ENCODE assay signal across 8 cellular contexts in genomic region chr13:24097064-24097463, GRCh38.
DNase-seq lines count a peak whose midpoint lies in the region; ATAC-seq and TF ChIP-seq lines count a peak whose summit lies in the region.

No MANE protein-coding gene starts in this region.

- H3K27me3 ChIP-seq in IMR-90 (ENCODE audit: control insufficient read depth, insufficient read depth, low read length), result no peaks in the 10 kb centered on the region; the same call in 1 of the 2 replicates
- no peaks in the 10 kb centered on the region for H3K27me3 ChIP-seq in CD8-positive, alpha-beta T cell (ENCODE audit: insufficient read depth, low read length)

- no peak overlapping the region; the same call in 1 of the 2 replicates for H3K23ac ChIP-seq in IMR-90 (ENCODE audit: low read depth, low read length)

- H2BK20ac ChIP-seq in IMR-90 (ENCODE audit: low read depth, low read length), result peak overlapping the region; percentile 78

- peak overlapping the region; percentile 60 for H2BK120ac ChIP-seq in IMR-90 (ENCODE audit: low read depth, low read length)

- no peak overlapping the region for H3K4me3 ChIP-seq in IMR-90 (ENCODE audit: insufficient read depth, low read depth, low read length)
- H3K4me3 ChIP-seq in CD8-positive, alpha-beta T cell (ENCODE audit: low read depth, low read length), result no peak overlapping the region

- H3K4me2 ChIP-seq in IMR-90 (ENCODE audit: low read depth, low read length), result no peak overlapping the region

- BruUV-seq in IMR-90 (replicated peaks; lab: Mats Ljungman, UMichigan), result no TSS peak

- H3K79me1 ChIP-seq in IMR-90 (ENCODE audit: low read depth in 1 of 2, low read length in 2 of 2), result no peaks in the 10 kb centered on the region

- CTCF ChIA-PET in IMR-90 (lab: Yijun Ruan, JAX), result no interaction called here
- CTCF ChIA-PET in CD8-positive, alpha-beta T cell (lab: Charles Lee), result interaction anchor here (1.2 to 1.7 kb wide), 4 partner anchors 44 to 118 kb away, joined by 3 to 6 read pairs (median 4); no protein-coding TSS in a partner anchor

- peak overlapping the region; percentile 37; the same call in 1 of the 2 replicates for H3K14ac ChIP-seq in IMR-90 (replicated peaks; ENCODE audit: low read depth, low read length)

- POLR2A ChIA-PET in IMR-90 (lab: Charles Lee; ENCODE audit: unreplicated experiment), result interaction anchor here (0.5 to 0.6 kb wide), 2 partner anchors 41 to 53 kb away, joined by 3 to 14 read pairs; no protein-coding TSS in a partner anchor
- POLR2A ChIA-PET in CD8-positive, alpha-beta T cell (lab: Charles Lee), result interaction anchor here (0.6 kb wide), 1 partner anchor 10 kb away, joined by 3 read pairs; no protein-coding TSS in a partner anchor

- no peak for TF ChIP-seq RAD21 in IMR-90 (IDR thresholded peaks at IDR 0.05; ENCODE audit: low read length)

- H3K27me3 Mint-ChIP-seq in CD8-positive, alpha-beta T cell (ENCODE audit: low read depth), result no peaks in the 10 kb centered on the region

- WGBS in IMR-90 (ENCODE audit: extremely low coverage in 2 of 2, insufficient read length in 1 of 2), 2 experiments, result no CpG with 5 or more reads among the region's 4 CpGs

- H3K18ac ChIP-seq in IMR-90 (ENCODE audit: low read depth, low read length), result no peak overlapping the region

- no peaks in the 10 kb centered on the region for H3K9me3 ChIP-seq in IMR-90 (ENCODE audit: control insufficient read depth, insufficient read depth, low read length)
- no peaks in the 10 kb centered on the region for H3K9me3 ChIP-seq in CD8-positive, alpha-beta T cell (ENCODE audit: low read length)

- ATAC-seq in GM18511 (IDR thresholded peaks at IDR 0.05; ENCODE audit: unreplicated experiment), result peak; percentile 77
- peak; percentile 67 for ATAC-seq in IMR-90 (ENCODE audit: low read depth)
- ATAC-seq in GM21360 (IDR thresholded peaks at IDR 0.05; ENCODE audit: unreplicated experiment), result no peak
- no peak for ATAC-seq in GM21528 (IDR thresholded peaks at IDR 0.05; ENCODE audit: low FRiP score, unreplicated experiment)
- no peak for ATAC-seq in CD8-positive, alpha-beta T cell

- H3K4me1 Mint-ChIP-seq in CD8-positive, alpha-beta T cell (ENCODE audit: low read depth), result peaks cover 16% of the 10 kb centered on the region

- no peak overlapping the region for H3K27ac Mint-ChIP-seq in CD8-positive, alpha-beta T cell

- H3K9ac ChIP-seq in IMR-90 (ENCODE audit: low read depth, low read length), result no peak overlapping the region

- H2AK5ac ChIP-seq in IMR-90 (ENCODE audit: low read depth, low read length), result no peak overlapping the region; the same call in 1 of the 2 replicates

- no peak overlapping the region for H2AFZ ChIP-seq in IMR-90 (replicated peaks; ENCODE audit: low read length, poor library complexity)

- no peaks in the 10 kb centered on the region for H3K9me3 Mint-ChIP-seq in CD8-positive, alpha-beta T cell

- H3K9me1 ChIP-seq in IMR-90 (ENCODE audit: insufficient read depth, low read length), result no peaks in the 10 kb centered on the region; the same call in 1 of the 2 replicates

- H2BK15ac ChIP-seq in IMR-90 (ENCODE audit: low read depth, low read length), result 0 out of 3 replicates have a peak overlapping the region, but pooled peaks have one; percentile 15

- H3K27ac ChIP-seq in IMR-90 (ENCODE audit: insufficient read depth, low read length), result no peak overlapping the region
- H3K27ac ChIP-seq in CD8-positive, alpha-beta T cell (ENCODE audit: low read depth, low read length), result no peak overlapping the region

- no peak overlapping the region for H3K56ac ChIP-seq in IMR-90 (ENCODE audit: extremely low read depth, insufficient read depth, low read length)

- TF ChIP-seq POLR2A in IMR-90 (IDR thresholded peaks at IDR 0.05; ENCODE audit: low read depth, low read length), result no peak

- no peaks in the 10 kb centered on the region for H3K36me3 Mint-ChIP-seq in CD8-positive, alpha-beta T cell

- H4K91ac ChIP-seq in IMR-90 (ENCODE audit: insufficient read depth, low read depth, low read length), result peak overlapping the region; percentile 40; the same call in 1 of the 2 replicates

- H3K4me3 Mint-ChIP-seq in CD8-positive, alpha-beta T cell, result no peak overlapping the region

- intact Hi-C loops in IMR-90 (cut with micrococcal nuclease), result no loop called here
- intact Hi-C loops in CD8-positive, alpha-beta T cell (cut with DNase I, micrococcal nuclease), result no loop called here

- H4K8ac ChIP-seq in IMR-90 (ENCODE audit: low read depth in 2 of 2, low read length in 2 of 2), result peak overlapping the region in 1 of 2 experiments; percentile 8; a peak in 1 of 4 replicates

- no peak overlapping the region for H4K5ac ChIP-seq in IMR-90 (ENCODE audit: low read depth, low read length)

- H3K4ac ChIP-seq in IMR-90 (ENCODE audit: low read depth, low read length), result peak overlapping the region; percentile 50

- no peak for TF ChIP-seq CTCF in IMR-90 (conservative IDR thresholded peaks at IDR 0.05; ENCODE audit: low read depth, low read length)
- no peak for TF ChIP-seq CTCF in CD8-positive, alpha-beta T cell (IDR thresholded peaks at IDR 0.05)

- no peaks in the 10 kb centered on the region for H3K36me3 ChIP-seq in IMR-90 (ENCODE audit: control insufficient read depth, insufficient read depth, low read length)
- H3K36me3 ChIP-seq in CD8-positive, alpha-beta T cell (ENCODE audit: insufficient read depth, low read length), result no peaks in the 10 kb centered on the region

- H2AK9ac ChIP-seq in IMR-90 (replicated peaks; ENCODE audit: low read depth, low read length, poor library complexity), result no peak overlapping the region

- in situ Hi-C loops in IMR-90 (cut with MboI; ENCODE audit: low sequenced_read_pairs), result no loop called here

- dilution Hi-C loops in IMR-90 (cut with HindIII; ENCODE audit: low sequenced_read_pairs, unreplicated experiment), result no loop called here

- no peak overlapping the region for H2BK5ac ChIP-seq in IMR-90 (ENCODE audit: low read depth, low read length, poor library complexity, severe bottlenecking)

- H4K20me1 ChIP-seq in IMR-90 (ENCODE audit: insufficient read depth, low read length), result no peaks in the 10 kb centered on the region

- H3K4me1 ChIP-seq in IMR-90 (ENCODE audit: control insufficient read depth, insufficient read depth, low read length), result no peaks in the 10 kb centered on the region
- H3K4me1 ChIP-seq in CD8-positive, alpha-beta T cell (ENCODE audit: insufficient read depth, low read length), result peaks cover 13% of the 10 kb centered on the region

- DNase-seq in IMR-90 (peak; percentile 76), NCI-H1092 (lab: John Stamatoyannopoulos, UW) (no peak)
- DNase-seq in activated naive CD4-positive, alpha-beta T cell treated with anti-CD3 and anti-CD28 coated beads, Interleukin-2, amount 50 U/mL, for 16 hours, result peak; percentile 38
- peak; percentile 8 for DNase-seq in stimulated activated CD4-positive, alpha-beta T cell treated with anti-CD3 and anti-CD28 coated beads, Interleukin-12 subunit alpha, Interleukin-12 subunit beta, amount 100 ng/mL, for 4 hours
- no peak for DNase-seq in CD8-positive, alpha-beta T cell

TF ChIP-seq in IMR-90, 13 proteins besides CTCF, POLR2A, EP300 and RAD21:
- TF ChIP-seq MXI1 (IDR thresholded peaks at IDR 0.05; ENCODE audit: borderline replicate concordance, low read depth, low read length) (0 out of 2 replicates have a peak, but pooled peaks have one; percentile 29), ELK1 (IDR thresholded peaks at IDR 0.05; ENCODE audit: borderline replicate concordance, low read depth, low read length) (no peak), BHLHE40 (IDR thresholded peaks at IDR 0.05; ENCODE audit: low read depth, low read length) (peak; percentile 14; the same call in 1 of the 2 replicates), CEBPB (IDR thresholded peaks at IDR 0.05; ENCODE audit: low read depth, low read length) (peak; percentile 95), RFX5 (IDR thresholded peaks at IDR 0.05; ENCODE audit: low read depth, low read length) (no peak), NFE2L2 (IDR thresholded peaks at IDR 0.05; ENCODE audit: low read depth, low read length) (peak; percentile 55; the same call in 1 of the 2 replicates)

Comparison
In these comparisons a context has a peak if more than half of its experiments do, and no peak if none do; other contexts are left out.
1. ATAC-seq: peak in GM18511 (single experiment) and IMR-90 (single experiment); none in GM21360 (single experiment), GM21528 (single experiment) and CD8-positive, alpha-beta T cell (single experiment).
2. DNase-seq: peak in IMR-90 (single experiment), activated naive CD4-positive, alpha-beta T cell treated with anti-CD3 and anti-CD28 coated beads, Interleukin-2, amount 50 U/mL, for 16 hours (single experiment) and stimulated activated CD4-positive, alpha-beta T cell treated with anti-CD3 and anti-CD28 coated beads, Interleukin-12 subunit alpha, Interleukin-12 subunit beta, amount 100 ng/mL, for 4 hours (single experiment); none in NCI-H1092 (single experiment) and CD8-positive, alpha-beta T cell (0 of 7).